8 cellular contexts compared by ENCODE assay signal in genomic region chr3:52536369-52537164, GRCh38. TPM values are rescaled to one million over a fixed set of nuclear protein-coding genes. Genes with fewer than 3 reads are reported as not detected.
A peak's percentile ranks its signal among the peaks of the same experiment; 100 is the strongest.
DNase-seq lines count a peak whose midpoint lies in the region; ATAC-seq and TF ChIP-seq lines count a peak whose summit lies in the region.

TSS of gene UQCC5 (plus strand) at chr3:52536605. CDS start at chr3:52536756, 151 bp downstream.

- H3K9me3 ChIP-seq in T-helper 17 cell (ENCODE audit: control insufficient read depth, low read length, poor library complexity, severe bottlenecking) = no peaks in the 10 kb centered on the region
- no peaks in the 10 kb centered on the region for H3K9me3 ChIP-seq in left ventricle myocardium inferior (replicated peaks)

- H3K4me1 ChIP-seq in left ventricle myocardium inferior = peaks cover 87% of the 10 kb centered on the region

- no peaks in the 10 kb centered on the region for H3K9me3 Mint-ChIP-seq in progenitor cell of endocrine pancreas (ENCODE audit: low read depth)

- H3K27ac ChIP-seq in left ventricle myocardium inferior (replicated peaks) = peak within 1 kb of the TSS; percentile 97

- peak; percentile 84 for ATAC-seq in GM18499 (IDR thresholded peaks at IDR 0.05; ENCODE audit: insufficient read depth, unreplicated experiment)
- ATAC-seq in HG02938 (IDR thresholded peaks at IDR 0.05; ENCODE audit: unreplicated experiment) = peak; percentile 79
- peak; percentile 94 for ATAC-seq in T-helper 17 cell

- no peaks in the 10 kb centered on the region for H3K27me3 ChIP-seq in left ventricle myocardium inferior (ENCODE audit: low read depth)

- peaks cover 10% of the 10 kb centered on the region for H3K36me3 ChIP-seq in left ventricle myocardium inferior

- H3K4me3 Mint-ChIP-seq in T-helper 17 cell (peak within 1 kb of the TSS; percentile 98), progenitor cell of endocrine pancreas (ENCODE audit: low read depth) (peak within 1 kb of the TSS; percentile 94)

- H3K4me3 ChIP-seq in left ventricle myocardium inferior = peak within 1 kb of the TSS; percentile 79

- H3K36me3 Mint-ChIP-seq in T-helper 17 cell (ENCODE audit: low read depth) = peaks cover 4% of the 10 kb centered on the region
- H3K36me3 Mint-ChIP-seq in progenitor cell of endocrine pancreas (ENCODE audit: insufficient read depth) = peaks cover 7% of the 10 kb centered on the region

- H3K4me1 Mint-ChIP-seq in T-helper 17 cell = peaks cover 28% of the 10 kb centered on the region
- H3K4me1 Mint-ChIP-seq in progenitor cell of endocrine pancreas (ENCODE audit: low read depth) = peaks cover 41% of the 10 kb centered on the region

- TF ChIP-seq CTCF in left ventricle myocardium inferior (IDR thresholded peaks at IDR 0.05; ENCODE audit: borderline replicate concordance) (no peak), progenitor cell of endocrine pancreas (IDR thresholded peaks at IDR 0.05; ENCODE audit: unreplicated experiment) (no peak)

- peak within 1 kb of the TSS; percentile 95 for H3K27ac Mint-ChIP-seq in T-helper 17 cell
- peak within 1 kb of the TSS; percentile 99 for H3K27ac Mint-ChIP-seq in progenitor cell of endocrine pancreas

- DNase-seq in NCI-H1694 treated with DMSO at 0.1 percent for 48 hours (lab: John Stamatoyannopoulos, UW) = peak; percentile 75
- DNase-seq in T-helper 17 cell = peak; percentile 93 to 96 (median 95)
- DNase-seq in amygdala (lab: John Stamatoyannopoulos, UW) = peak; percentile 65 to 99 (median 94)
- peak; percentile 98 for DNase-seq in left ventricle myocardium inferior
- peak; percentile 92 for DNase-seq in progenitor cell of endocrine pancreas (ENCODE audit: low spot score, unreplicated experiment)
- peak; percentile 98 for DNase-seq in ureter (ENCODE audit: low spot score)

- intact Hi-C loops in left ventricle myocardium inferior (cut with micrococcal nuclease) = no loop called here

- H3K27me3 Mint-ChIP-seq in T-helper 17 cell (no peaks in the 10 kb centered on the region), progenitor cell of endocrine pancreas (no peaks in the 10 kb centered on the region)

RNA-seq across cellular contexts. Expression of gene UQCC5, which starts in this region (rescaled TPM):
- 1 to 10 TPM; 4.9 to 8.0 TPM for total RNA-seq in T-helper 17 cell
- total RNA-seq in left ventricle myocardium inferior = 65.8 TPM
- total RNA-seq in progenitor cell of endocrine pancreas = 14.2 and 18.9 TPM in 2 replicates
- total RNA-seq in ureter = 27.2 TPM

Comparison
In these comparisons a context has a peak if more than half of its experiments do, and no peak if none do; other contexts are left out.
1. Peak in every context shown above with its lines: DNase-seq, ATAC-seq, H3K4me3 ChIP-seq and H3K27ac ChIP-seq.